Comparison of ENCODE assay signal across 1 cellular context in the genomic region with DNA sequence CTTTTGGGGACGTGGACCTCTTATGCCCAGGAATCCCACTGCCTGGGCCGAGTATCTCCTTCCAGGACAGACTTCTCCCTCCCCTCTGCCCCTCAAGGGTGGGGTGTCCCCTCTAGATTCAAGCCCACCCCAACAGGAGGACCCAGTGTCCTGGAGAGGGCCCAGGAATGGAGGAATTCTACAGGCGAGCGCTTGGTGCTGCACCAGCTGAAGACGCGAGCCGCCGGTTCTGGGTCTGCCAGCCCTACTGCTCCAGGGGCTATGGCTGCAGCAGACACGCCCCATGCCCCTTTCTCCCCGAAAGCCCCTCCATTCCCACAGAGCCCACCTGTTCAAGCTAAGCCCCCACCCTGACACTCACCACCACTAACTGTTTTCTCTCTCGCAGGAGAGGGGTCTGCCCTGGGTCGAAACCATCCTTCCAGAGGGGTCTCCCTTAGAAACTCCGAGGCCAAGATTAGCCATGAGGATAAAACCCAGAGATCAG.
TF ChIP-seq lines count a peak whose summit lies in the region.

No MANE protein-coding gene starts in this region.

TF ChIP-seq in HepG2, 621 proteins besides CTCF, POLR2A, EP300 and RAD21:
- TF ChIP-seq KAT2B (IDR thresholded peaks at IDR 0.05; ENCODE audit: borderline replicate concordance, low read depth, low read length) (no peak), ZNF597 (CRISPR knock-in tag; IDR thresholded peaks at IDR 0.05) (no peak), BRF2 (CRISPR knock-in tag; IDR thresholded peaks at IDR 0.05) (no peak)
- TF ChIP-seq, protein P1, sequence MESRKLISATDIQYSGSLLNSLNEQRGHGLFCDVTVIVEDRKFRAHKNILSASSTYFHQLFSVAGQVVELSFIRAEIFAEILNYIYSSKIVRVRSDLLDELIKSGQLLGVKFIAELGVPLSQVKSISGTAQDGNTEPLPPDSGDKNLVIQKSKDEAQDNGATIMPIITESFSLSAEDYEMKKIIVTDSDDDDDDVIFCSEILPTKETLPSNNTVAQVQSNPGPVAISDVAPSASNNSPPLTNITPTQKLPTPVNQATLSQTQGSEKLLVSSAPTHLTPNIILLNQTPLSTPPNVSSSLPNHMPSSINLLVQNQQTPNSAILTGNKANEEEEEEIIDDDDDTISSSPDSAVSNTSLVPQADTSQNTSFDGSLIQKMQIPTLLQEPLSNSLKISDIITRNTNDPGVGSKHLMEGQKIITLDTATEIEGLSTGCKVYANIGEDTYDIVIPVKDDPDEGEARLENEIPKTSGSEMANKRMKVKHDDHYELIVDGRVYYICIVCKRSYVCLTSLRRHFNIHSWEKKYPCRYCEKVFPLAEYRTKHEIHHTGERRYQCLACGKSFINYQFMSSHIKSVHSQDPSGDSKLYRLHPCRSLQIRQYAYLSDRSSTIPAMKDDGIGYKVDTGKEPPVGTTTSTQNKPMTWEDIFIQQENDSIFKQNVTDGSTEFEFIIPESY (CRISPR knock-in tag; IDR thresholded peaks at IDR 0.05) = no peak
